In genomic region chr19:3120611-3121231, GRCh38 we compare ENCODE assay signal across 22 cellular contexts. TPM values are rescaled to one million over a fixed set of nuclear protein-coding genes. Genes with fewer than 3 reads are reported as not detected.
"Had no signal": no experiment of that assay in that cellular context is flagged by ENCODE, and none has a peak within 500 bp of the region (broad histone marks: within the 10 kb centered on the region; RNA-seq: fewer than 3 reads in every experiment).

No MANE protein-coding gene starts in this region.

- DNase-seq: activated CD4-positive, alpha-beta T cell treated with anti-CD3 and anti-CD28 coated beads for 1 hour; activated CD8-positive, alpha-beta memory T cell treated with anti-CD3 and anti-CD28 coated beads for 24 hours; activated CD8-positive, alpha-beta memory T cell treated with anti-CD3 and anti-CD28 coated beads, Interleukin-2, amount 50 U/mL, for 48 hours; activated effector memory CD4-positive, alpha-beta T cell treated with Interleukin-2 at 50 U/mL for 16 hours; activated naive CD4-positive, alpha-beta T cell treated with anti-CD3 and anti-CD28 coated beads, Interleukin-2, amount 50 U/mL, for 16 hours; activated T-cell treated with anti-CD3 and anti-CD28 coated beads, Interleukin-2, amount 50 U/mL, for 48 hours; aorta; brain microvascular endothelial cell; foreskin melanocyte; glutamatergic neuron; naive thymus-derived CD8-positive, alpha-beta T cell; retina; stimulated activated CD4-positive, alpha-beta T cell treated with anti-CD3 and anti-CD28 coated beads, Interleukin-2, amount 100 ng/mL, for 24 hours; stimulated activated naive CD8-positive, alpha-beta T cell treated with anti-CD3 and anti-CD28 coated beads, Interleukin-15, Interleukin-2, amounts not matched to agents 100 U/mL and 50 U/mL, for 24 hours; T-helper 2 cell had no signal

- H3K9me3 Mint-ChIP-seq: central memory CD8-positive, alpha-beta T cell; naive thymus-derived CD8-positive, alpha-beta T cell had no signal

- H3K9me3 ChIP-seq: pancreas, tibial nerve had no signal

- H3K27me3 Mint-ChIP-seq: central memory CD8-positive, alpha-beta T cell; naive thymus-derived CD8-positive, alpha-beta T cell had no signal

- H3K4me1 Mint-ChIP-seq: central memory CD8-positive, alpha-beta T cell had no signal

- H3K4me3 Mint-ChIP-seq: central memory CD8-positive, alpha-beta T cell; naive thymus-derived CD8-positive, alpha-beta T cell had no signal

- ATAC-seq: naive thymus-derived CD8-positive, alpha-beta T cell; pancreas; stimulated activated naive CD8-positive, alpha-beta T cell treated with anti-CD3 and anti-CD28 coated beads, Interleukin-15, Interleukin-2, amounts not matched to agents 100 U/mL and 50 U/mL, for 24 hours had no signal

- H3K27ac Mint-ChIP-seq: naive thymus-derived CD8-positive, alpha-beta T cell had no signal

- H3K4me1 ChIP-seq: pancreas, tibial nerve had no signal

- H3K27me3 ChIP-seq: brain microvascular endothelial cell, pancreas, tibial nerve had no signal

- H3K36me3 Mint-ChIP-seq: naive thymus-derived CD8-positive, alpha-beta T cell had no signal

- H3K4me3 ChIP-seq: coronary artery, pancreas, tibial nerve had no signal

- H3K27ac ChIP-seq: brain microvascular endothelial cell, coronary artery, pancreas, tibial nerve, VCaP had no signal

RNA-seq across cellular contexts. Expression of gene S1PR4, which starts 57.8 kb away (rescaled TPM):
- total RNA-seq: epithelial cell of proximal tubule, kidney epithelial cell had no signal
